ENCODE assay signal across 21 cellular contexts in the genomic region with DNA sequence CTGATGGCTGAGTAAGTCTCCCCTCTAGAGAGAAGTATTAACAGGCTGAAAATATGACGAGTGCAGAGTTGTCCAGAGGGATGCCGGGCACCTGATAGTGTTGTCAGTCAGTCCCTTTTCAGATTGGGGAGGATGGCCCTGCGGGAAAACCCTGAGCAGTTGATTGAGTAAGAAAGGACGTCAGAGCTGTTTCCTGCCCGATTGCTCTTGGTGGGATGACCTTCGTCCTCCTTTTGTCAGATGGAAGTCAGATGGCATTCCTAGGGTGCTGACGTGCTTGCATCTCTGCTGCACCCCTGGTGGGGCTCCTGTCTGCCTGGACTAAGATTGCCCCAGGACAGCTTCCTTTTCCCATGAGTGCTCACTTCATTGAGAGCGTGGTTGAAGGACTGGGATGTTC.
"Had no signal": no experiment of that assay in that cellular context is flagged by ENCODE, and none has a peak within 500 bp of the region (broad histone marks: within the 10 kb centered on the region; RNA-seq: fewer than 3 reads in every experiment).

No MANE protein-coding gene starts in this region.

- H3K4me3 ChIP-seq: gastroesophageal sphincter, left lung, lower lobe of right lung, neural progenitor cell, spleen, stomach, upper lobe of left lung, vagina had no signal

- H3K4me1 Mint-ChIP-seq: mesothelial cell of epicardium, neural progenitor cell had no signal

- H3K27ac Mint-ChIP-seq: dendritic cell treated with granulocyte-macrophage colony-stimulating factor and Interleukin-4, amounts not matched to agents 40 ng/mL and 50 ng/mL, for 4 days; memory B cell; mesothelial cell of epicardium; natural killer cell; neural progenitor cell had no signal

- H3K27me3 Mint-ChIP-seq: dendritic cell treated with granulocyte-macrophage colony-stimulating factor and Interleukin-4, amounts not matched to agents 40 ng/mL and 50 ng/mL, for 4 days; memory B cell had no signal

- DNase-seq: erythroblast; glutamatergic neuron; left lung; lower lobe of right lung; natural killer cell; occipital lobe; spleen; stimulated activated CD4-positive, alpha-beta T cell treated with anti-CD3 and anti-CD28 coated beads, Interleukin-15, amount 100 ng/mL, for 24 hours; stimulated activated CD4-positive, alpha-beta T cell treated with anti-CD3 and anti-CD28 coated beads, Interleukin-1b, Interleukin-23, amount 100 ng/mL, for 48 hours; stimulated activated CD4-positive, alpha-beta T cell treated with anti-CD3 and anti-CD28 coated beads, Interleukin-4, amount 100 ng/mL, for 4 hours; stimulated activated naive CD4-positive, alpha-beta T cell; stomach had no signal

- H3K27ac ChIP-seq: gastroesophageal sphincter, left lung, lower lobe of right lung, neural progenitor cell, parathyroid adenoma, spleen, stomach, upper lobe of left lung, vagina had no signal

- H3K27me3 ChIP-seq: gastroesophageal sphincter, left lung, neural progenitor cell, spleen, stomach, upper lobe of left lung, vagina had no signal

- ATAC-seq: gastroesophageal sphincter, left lung, lower lobe of right lung, natural killer cell, sciatic nerve had no signal

- H3K4me3 Mint-ChIP-seq: dendritic cell treated with granulocyte-macrophage colony-stimulating factor and Interleukin-4, amounts not matched to agents 40 ng/mL and 50 ng/mL, for 4 days; memory B cell; mesothelial cell of epicardium; natural killer cell; neural progenitor cell had no signal
